In genomic region chr14:106372870-106373657, GRCh38 we compare ENCODE assay signal across 7 cellular contexts.
DNase-seq lines count a peak whose midpoint lies in the region; ATAC-seq and TF ChIP-seq lines count a peak whose summit lies in the region.

No MANE protein-coding gene starts in this region.

- CTCF ChIA-PET in Panc1 (lab: Charles Lee), result interaction anchor here (0.6 kb wide), 1 partner anchor 47 kb away, joined by 3 read pairs; no protein-coding TSS in a partner anchor

- BruUV-seq in Panc1 (replicated peaks; lab: Mats Ljungman, UMichigan), result no TSS peak

- in situ Hi-C loops in GM13977 (cut with MboI; ENCODE audit: low pct_unique_long_range_greater_than_20kb, low sequenced_read_pairs, unreplicated experiment) (no loop called here), Panc1 (cut with HindIII; ENCODE audit: low pct_unique_long_range_greater_than_20kb, low sequenced_read_pairs) (no loop called here)

- H3K4me1 ChIP-seq in Panc1 (ENCODE audit: control insufficient read depth, insufficient read depth, low read length), result no peaks in the 10 kb centered on the region

- H3K4me3 ChIP-seq in Panc1 (ENCODE audit: low read depth in 2 of 2, low read length in 2 of 2), result no peak overlapping the region

- POLR2A ChIA-PET in Panc1 (lab: Charles Lee), result no interaction called here

- no peaks in the 10 kb centered on the region for H3K9me3 ChIP-seq in Panc1 (ENCODE audit: control insufficient read depth, insufficient read depth, low read depth, low read length)

- no peaks in the 10 kb centered on the region; the same call in 1 of the 2 replicates for H3K27me3 ChIP-seq in Panc1 (ENCODE audit: control insufficient read depth, insufficient read depth, low read length)

- intact Hi-C loops in Panc1 (cut with micrococcal nuclease; ENCODE audit: unreplicated experiment), result no loop called here

- ATAC-seq in Panc1 (peak; percentile 74), GM21737 (IDR thresholded peaks at IDR 0.05; ENCODE audit: unreplicated experiment) (no peak)

- no peak overlapping the region for H3K27ac ChIP-seq in Panc1 (ENCODE audit: low read length)

- H3K36me3 ChIP-seq in Panc1 (ENCODE audit: control insufficient read depth, insufficient read depth, low read length), result no peaks in the 10 kb centered on the region

- TF ChIP-seq CTCF in GM13977 (IDR thresholded peaks at IDR 0.05; ENCODE audit: extremely low read depth, insufficient read depth, missing control alignments) (peak; percentile 97), Panc1 (IDR thresholded peaks at IDR 0.05) (peak; percentile 86)

- peak; percentile 72 for DNase-seq in GM13977 (ENCODE audit: low spot score)
- peak; percentile 53 for DNase-seq in HT-29 (ENCODE audit: low spot score)
- peak; percentile 17 for DNase-seq in Panc1 (ENCODE audit: low read depth, low spot score)
- peak; percentile 61 to 67 for DNase-seq in activated T-helper 1 cell treated with anti-CD3 and anti-CD28 coated beads, Interleukin-2, amount 50 U/mL, for 16 hours (ENCODE audit: low read depth in 1 of 2, low spot score in 1 of 2)
- peak; percentile 51 for DNase-seq in kidney tubule cell (ENCODE audit: low spot score)
- DNase-seq in stimulated activated CD8-positive, alpha-beta memory T cell treated with anti-CD3 and anti-CD28 coated beads, Interleukin-4, amount 100 ng/mL, for 24 hours (ENCODE audit: low read depth), result peak; percentile 70

Comparison
In these comparisons a context has a peak if more than half of its experiments do, and no peak if none do; other contexts are left out.
1. DNase-seq: peak in every context shown above with its lines; median percentile 72 in GM13977; 70 in stimulated activated CD8-positive, alpha-beta memory T cell treated with anti-CD3 and anti-CD28 coated beads, Interleukin-4, amount 100 ng/mL, for 24 hours; 64 in activated T-helper 1 cell treated with anti-CD3 and anti-CD28 coated beads, Interleukin-2, amount 50 U/mL, for 16 hours; 53 in HT-29; 51 in kidney tubule cell; 17 in Panc1.